15 cellular contexts compared by ENCODE assay signal in the genomic region with DNA sequence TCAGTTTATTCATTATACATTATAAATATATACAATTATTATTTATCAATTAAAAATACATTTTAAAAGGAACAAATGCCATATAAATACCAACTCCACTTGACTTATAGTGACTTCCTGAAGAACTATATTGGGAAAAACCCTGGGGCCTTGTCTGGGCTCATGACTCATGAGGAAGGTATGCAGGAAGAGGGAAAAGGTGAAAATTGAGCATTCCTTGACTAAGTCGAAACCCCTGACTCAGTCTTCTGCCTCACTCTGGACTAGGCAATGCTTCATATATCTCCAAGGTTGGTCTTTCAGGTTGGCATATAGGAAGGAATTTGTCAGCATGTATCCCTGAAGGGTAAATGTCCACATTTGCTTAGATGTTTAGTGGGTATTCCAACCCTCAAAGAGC.
DNase-seq lines count a peak whose midpoint lies in the region.
"Had no signal": no experiment of that assay in that cellular context is flagged by ENCODE, and none has a peak within 500 bp of the region (broad histone marks: within the 10 kb centered on the region; RNA-seq: fewer than 3 reads in every experiment).

No MANE protein-coding gene starts in this region.

- DNase-seq in HCEC 1CT, result peak; percentile 65
- DNase-seq in RKO (ENCODE audit: low spot score), result peak; percentile 62
- peak; percentile 84 for DNase-seq in epithelial cell of prostate (ENCODE audit: low read depth, low spot score)
- no peak for DNase-seq in NCI-H2171 treated with DMSO at 0.1 percent for 48 hours (lab: John Stamatoyannopoulos, UW)
- no peak for DNase-seq in SK-N-DZ (ENCODE audit: low spot score)
- no peak for DNase-seq in cerebellum (ENCODE audit: low spot score)
- no peak for DNase-seq in stimulated activated naive CD4-positive, alpha-beta T cell treated with Interleukin-2 at 50 U/mL for 16 hours (lab: John Stamatoyannopoulos, UW)
- DNase-seq: activated naive CD4-positive, alpha-beta T cell treated with anti-CD3 and anti-CD28 coated beads, Interleukin-2, amount 50 U/mL, for 16 hours; caudate nucleus; hypothalamus; NCI-H2081; SHP77 treated with DMSO at 0.1 percent for 48 hours had no signal

- no peaks in the 10 kb centered on the region for H3K9me3 ChIP-seq in mesodermal cell (ENCODE audit: control insufficient read depth, low read length)

- H3K36me3 ChIP-seq in mesodermal cell (ENCODE audit: control insufficient read depth, insufficient read depth, low read length), result no peaks in the 10 kb centered on the region

- WGBS in mesodermal cell (ENCODE audit: insufficient coverage in 2 of 2), 2 experiments, result 20 to 33% methylated on average over 1 of the region's 1 CpG

- H3K4me1 ChIP-seq in mesodermal cell (ENCODE audit: control insufficient read depth, insufficient read depth, low read length, poor library complexity, severe bottlenecking), result peaks cover 27% of the 10 kb centered on the region

- peak overlapping the region; percentile 98 for H3K27ac ChIP-seq in epithelial cell of prostate
- H3K27ac ChIP-seq in mesodermal cell (ENCODE audit: low read depth, low read length, severe bottlenecking), result peak overlapping the region; percentile 52
- H3K27ac ChIP-seq: C4-2B, VCaP had no signal

- H3K4me3 ChIP-seq in mesodermal cell (ENCODE audit: extremely low read depth, insufficient read depth, low read length, poor library complexity, severe bottlenecking), result no peak overlapping the region

Comparison
In these comparisons a context has a peak if more than half of its experiments do, and no peak if none do; other contexts are left out.
1. DNase-seq: peak in HCEC 1CT (single experiment), RKO (single experiment) and epithelial cell of prostate (single experiment); none in NCI-H2171 treated with DMSO at 0.1 percent for 48 hours (single experiment), SK-N-DZ (single experiment), cerebellum (single experiment) and stimulated activated naive CD4-positive, alpha-beta T cell treated with Interleukin-2 at 50 U/mL for 16 hours (single experiment).